In the genomic region with DNA sequence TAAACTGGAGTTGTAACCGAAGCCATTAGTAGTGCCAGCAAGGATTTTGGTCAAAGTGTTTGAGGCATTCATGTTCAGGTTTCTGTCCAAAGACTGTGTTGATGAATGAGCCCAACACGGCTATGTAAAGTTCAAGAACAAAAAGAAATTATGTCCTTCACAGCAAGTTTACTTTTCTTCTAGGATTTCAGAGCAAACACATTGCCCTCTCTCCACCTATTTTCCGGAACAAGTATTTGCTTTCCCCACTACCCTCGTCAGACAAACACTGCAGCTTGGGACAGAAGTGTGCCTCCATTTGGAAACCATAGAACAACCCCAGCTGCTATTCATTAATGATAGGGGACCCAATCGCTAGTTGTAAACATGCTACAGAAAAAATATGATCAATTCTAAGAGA, we compare ENCODE assay signal across 1 cellular context.
TF ChIP-seq lines count a peak whose summit lies in the region.

No MANE protein-coding gene starts in this region.

TF ChIP-seq in HepG2, 621 proteins besides CTCF, POLR2A, EP300 and RAD21 (continued from another document):
- TF ChIP-seq, protein P1, sequence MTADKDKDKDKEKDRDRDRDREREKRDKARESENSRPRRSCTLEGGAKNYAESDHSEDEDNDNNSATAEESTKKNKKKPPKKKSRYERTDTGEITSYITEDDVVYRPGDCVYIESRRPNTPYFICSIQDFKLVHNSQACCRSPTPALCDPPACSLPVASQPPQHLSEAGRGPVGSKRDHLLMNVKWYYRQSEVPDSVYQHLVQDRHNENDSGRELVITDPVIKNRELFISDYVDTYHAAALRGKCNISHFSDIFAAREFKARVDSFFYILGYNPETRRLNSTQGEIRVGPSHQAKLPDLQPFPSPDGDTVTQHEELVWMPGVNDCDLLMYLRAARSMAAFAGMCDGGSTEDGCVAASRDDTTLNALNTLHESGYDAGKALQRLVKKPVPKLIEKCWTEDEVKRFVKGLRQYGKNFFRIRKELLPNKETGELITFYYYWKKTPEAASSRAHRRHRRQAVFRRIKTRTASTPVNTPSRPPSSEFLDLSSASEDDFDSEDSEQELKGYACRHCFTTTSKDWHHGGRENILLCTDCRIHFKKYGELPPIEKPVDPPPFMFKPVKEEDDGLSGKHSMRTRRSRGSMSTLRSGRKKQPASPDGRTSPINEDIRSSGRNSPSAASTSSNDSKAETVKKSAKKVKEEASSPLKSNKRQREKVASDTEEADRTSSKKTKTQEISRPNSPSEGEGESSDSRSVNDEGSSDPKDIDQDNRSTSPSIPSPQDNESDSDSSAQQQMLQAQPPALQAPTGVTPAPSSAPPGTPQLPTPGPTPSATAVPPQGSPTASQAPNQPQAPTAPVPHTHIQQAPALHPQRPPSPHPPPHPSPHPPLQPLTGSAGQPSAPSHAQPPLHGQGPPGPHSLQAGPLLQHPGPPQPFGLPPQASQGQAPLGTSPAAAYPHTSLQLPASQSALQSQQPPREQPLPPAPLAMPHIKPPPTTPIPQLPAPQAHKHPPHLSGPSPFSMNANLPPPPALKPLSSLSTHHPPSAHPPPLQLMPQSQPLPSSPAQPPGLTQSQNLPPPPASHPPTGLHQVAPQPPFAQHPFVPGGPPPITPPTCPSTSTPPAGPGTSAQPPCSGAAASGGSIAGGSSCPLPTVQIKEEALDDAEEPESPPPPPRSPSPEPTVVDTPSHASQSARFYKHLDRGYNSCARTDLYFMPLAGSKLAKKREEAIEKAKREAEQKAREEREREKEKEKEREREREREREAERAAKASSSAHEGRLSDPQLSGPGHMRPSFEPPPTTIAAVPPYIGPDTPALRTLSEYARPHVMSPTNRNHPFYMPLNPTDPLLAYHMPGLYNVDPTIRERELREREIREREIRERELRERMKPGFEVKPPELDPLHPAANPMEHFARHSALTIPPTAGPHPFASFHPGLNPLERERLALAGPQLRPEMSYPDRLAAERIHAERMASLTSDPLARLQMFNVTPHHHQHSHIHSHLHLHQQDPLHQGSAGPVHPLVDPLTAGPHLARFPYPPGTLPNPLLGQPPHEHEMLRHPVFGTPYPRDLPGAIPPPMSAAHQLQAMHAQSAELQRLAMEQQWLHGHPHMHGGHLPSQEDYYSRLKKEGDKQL (CRISPR knock-in tag; IDR thresholded peaks at IDR 0.05; ENCODE audit: low read depth): peak; percentile 89
- TF ChIP-seq NFKBIZ (CRISPR knock-in tag; IDR thresholded peaks at IDR 0.05) (0 out of 2 replicates have a peak, but pooled peaks have one; percentile 64), TBX2 (CRISPR knock-in tag; IDR thresholded peaks at IDR 0.05; ENCODE audit: borderline replicate concordance) (peak; percentile 91), THYN1 (CRISPR knock-in tag; IDR thresholded peaks at IDR 0.05; ENCODE audit: borderline replicate concordance, low read depth) (no peak), BRCA1 (CRISPR knock-in tag; IDR thresholded peaks at IDR 0.05) (no peak), ZNF335 (CRISPR knock-in tag; IDR thresholded peaks at IDR 0.05) (no peak), FOXP1 (IDR thresholded peaks at IDR 0.05) (no peak), FOXP1 (CRISPR knock-in tag; IDR thresholded peaks at IDR 0.05) (peak; percentile 84), SAP130 (CRISPR knock-in tag; IDR thresholded peaks at IDR 0.05; ENCODE audit: low read depth) (peak; percentile 57), AHR (CRISPR knock-in tag; IDR thresholded peaks at IDR 0.05) (no peak), ZNF20 (CRISPR knock-in tag; IDR thresholded peaks at IDR 0.05) (no peak), ZKSCAN8 (CRISPR knock-in tag; IDR thresholded peaks at IDR 0.05; ENCODE audit: borderline replicate concordance) (0 out of 2 replicates have a peak, but pooled peaks have one; percentile 39), ISL2 (CRISPR knock-in tag; IDR thresholded peaks at IDR 0.05) (peak; percentile 90), ZMYM3 (CRISPR knock-in tag; IDR thresholded peaks at IDR 0.05) (no peak), NFIC (IDR thresholded peaks at IDR 0.05; ENCODE audit: low read length) (peak; percentile 84), NKX3-1 (CRISPR knock-in tag; IDR thresholded peaks at IDR 0.05) (peak; percentile 86), TEAD3 (CRISPR knock-in tag; optimal IDR thresholded peaks at IDR 0.05; ENCODE audit: borderline replicate concordance) (peak; percentile 66)
- TF ChIP-seq, protein P2, sequence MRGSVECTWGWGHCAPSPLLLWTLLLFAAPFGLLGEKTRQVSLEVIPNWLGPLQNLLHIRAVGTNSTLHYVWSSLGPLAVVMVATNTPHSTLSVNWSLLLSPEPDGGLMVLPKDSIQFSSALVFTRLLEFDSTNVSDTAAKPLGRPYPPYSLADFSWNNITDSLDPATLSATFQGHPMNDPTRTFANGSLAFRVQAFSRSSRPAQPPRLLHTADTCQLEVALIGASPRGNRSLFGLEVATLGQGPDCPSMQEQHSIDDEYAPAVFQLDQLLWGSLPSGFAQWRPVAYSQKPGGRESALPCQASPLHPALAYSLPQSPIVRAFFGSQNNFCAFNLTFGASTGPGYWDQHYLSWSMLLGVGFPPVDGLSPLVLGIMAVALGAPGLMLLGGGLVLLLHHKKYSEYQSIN (CRISPR knock-in tag; IDR thresholded peaks at IDR 0.05; ENCODE audit: borderline replicate concordance): no peak
- TF ChIP-seq, protein P3, sequence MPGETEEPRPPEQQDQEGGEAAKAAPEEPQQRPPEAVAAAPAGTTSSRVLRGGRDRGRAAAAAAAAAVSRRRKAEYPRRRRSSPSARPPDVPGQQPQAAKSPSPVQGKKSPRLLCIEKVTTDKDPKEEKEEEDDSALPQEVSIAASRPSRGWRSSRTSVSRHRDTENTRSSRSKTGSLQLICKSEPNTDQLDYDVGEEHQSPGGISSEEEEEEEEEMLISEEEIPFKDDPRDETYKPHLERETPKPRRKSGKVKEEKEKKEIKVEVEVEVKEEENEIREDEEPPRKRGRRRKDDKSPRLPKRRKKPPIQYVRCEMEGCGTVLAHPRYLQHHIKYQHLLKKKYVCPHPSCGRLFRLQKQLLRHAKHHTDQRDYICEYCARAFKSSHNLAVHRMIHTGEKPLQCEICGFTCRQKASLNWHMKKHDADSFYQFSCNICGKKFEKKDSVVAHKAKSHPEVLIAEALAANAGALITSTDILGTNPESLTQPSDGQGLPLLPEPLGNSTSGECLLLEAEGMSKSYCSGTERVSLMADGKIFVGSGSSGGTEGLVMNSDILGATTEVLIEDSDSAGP (CRISPR knock-in tag; IDR thresholded peaks at IDR 0.05; ENCODE audit: borderline replicate concordance): no peak
